Comparison of ENCODE assay signal across 1 cellular context in genomic region chr14:23301969-23302289, GRCh38.
A peak's percentile ranks its signal among the peaks of the same experiment; 100 is the strongest.
TF ChIP-seq lines count a peak whose summit lies in the region.

No MANE protein-coding gene starts in this region.

TF ChIP-seq in HepG2, 621 proteins besides CTCF, POLR2A, EP300 and RAD21 (continued from another document and continues in another):
- 0 out of 2 replicates have a peak, but pooled peaks have one; percentile 77 for TF ChIP-seq SNAPC4 (CRISPR knock-in tag; IDR thresholded peaks at IDR 0.05)
- no peak for TF ChIP-seq ATF4 (CRISPR knock-in tag; IDR thresholded peaks at IDR 0.05)
- peak; percentile 79 for TF ChIP-seq ZNF331 (CRISPR knock-in tag; IDR thresholded peaks at IDR 0.05)
- TF ChIP-seq MED13 (CRISPR knock-in tag; IDR thresholded peaks at IDR 0.05) = peak; percentile 30; the same call in 1 of the 2 replicates
- TF ChIP-seq HIVEP1 (CRISPR knock-in tag; IDR thresholded peaks at IDR 0.05) = peak; percentile 98
- peak; percentile 89 for TF ChIP-seq THYN1 (CRISPR knock-in tag; IDR thresholded peaks at IDR 0.05; ENCODE audit: borderline replicate concordance, low read depth)
- peak; percentile 74 for TF ChIP-seq SPEN (CRISPR knock-in tag; IDR thresholded peaks at IDR 0.05; ENCODE audit: low read depth)
- 0 out of 2 replicates have a peak, but pooled peaks have one; percentile 76 for TF ChIP-seq ZNF251 (CRISPR knock-in tag; IDR thresholded peaks at IDR 0.05)
- peak; percentile 89 for TF ChIP-seq MED8 (CRISPR knock-in tag; IDR thresholded peaks at IDR 0.05; ENCODE audit: insufficient replicate concordance)
- no peak for TF ChIP-seq ZNF878 (CRISPR knock-in tag; IDR thresholded peaks at IDR 0.05)
- TF ChIP-seq ZNF225 (CRISPR knock-in tag; IDR thresholded peaks at IDR 0.05) = peak; percentile 96; the same call in 1 of the 2 replicates
- TF ChIP-seq ZNF574 (CRISPR knock-in tag; IDR thresholded peaks at IDR 0.05) = no peak
- TF ChIP-seq STAT6 (CRISPR knock-in tag; IDR thresholded peaks at IDR 0.05; ENCODE audit: borderline replicate concordance) = no peak; the same call in 1 of the 2 replicates
- TF ChIP-seq NFKBIZ (CRISPR knock-in tag; IDR thresholded peaks at IDR 0.05) = peak; percentile 86; the same call in 1 of the 2 replicates
- no peak; the same call in 1 of the 2 replicates for TF ChIP-seq ZSCAN31 (CRISPR knock-in tag; IDR thresholded peaks at IDR 0.05; ENCODE audit: low read depth)
- TF ChIP-seq MTERF4 (CRISPR knock-in tag; IDR thresholded peaks at IDR 0.05) = peak; percentile 99
- no peak; the same call in 1 of the 2 replicates for TF ChIP-seq BHLHE40 (IDR thresholded peaks at IDR 0.05; ENCODE audit: low read length)
- 0 out of 2 replicates have a peak, but pooled peaks have one; percentile 28 for TF ChIP-seq GPN1 (CRISPR knock-in tag; IDR thresholded peaks at IDR 0.05; ENCODE audit: borderline replicate concordance)
- peak; percentile 98 for TF ChIP-seq MYNN (CRISPR knock-in tag; IDR thresholded peaks at IDR 0.05; ENCODE audit: low read depth)
- TF ChIP-seq JUND (CRISPR knock-in tag; IDR thresholded peaks at IDR 0.05) = 0 out of 2 replicates have a peak, but pooled peaks have one; percentile 1
- peak; percentile 60 for TF ChIP-seq ZBTB38 (CRISPR knock-in tag; IDR thresholded peaks at IDR 0.05)
- peak; percentile 8; the same call in 1 of the 2 replicates for TF ChIP-seq MED1 (CRISPR knock-in tag; IDR thresholded peaks at IDR 0.05)
- TF ChIP-seq ZSCAN20 (CRISPR knock-in tag; IDR thresholded peaks at IDR 0.05; ENCODE audit: borderline replicate concordance) = peak; percentile 99; the same call in 1 of the 2 replicates
- TF ChIP-seq HOXD1 (CRISPR knock-in tag; IDR thresholded peaks at IDR 0.05) = peak; percentile 97
- no peak for TF ChIP-seq ZNF841 (CRISPR knock-in tag; IDR thresholded peaks at IDR 0.05; ENCODE audit: borderline replicate concordance)
- peak; percentile 84 for TF ChIP-seq DRAP1 (CRISPR knock-in tag; IDR thresholded peaks at IDR 0.05)
- TF ChIP-seq BRF2 (CRISPR knock-in tag; IDR thresholded peaks at IDR 0.05) = no peak; the same call in 1 of the 2 replicates
- TF ChIP-seq ZNF383 (CRISPR knock-in tag; IDR thresholded peaks at IDR 0.05; ENCODE audit: borderline replicate concordance) = peak; percentile 94; the same call in 1 of the 2 replicates
- TF ChIP-seq KLF6 (CRISPR knock-in tag; IDR thresholded peaks at IDR 0.05) = peak; percentile 97
- no peak; the same call in 1 of the 2 replicates for TF ChIP-seq ZNF335 (CRISPR knock-in tag; IDR thresholded peaks at IDR 0.05)
- no peak for TF ChIP-seq ARID4A (CRISPR knock-in tag; IDR thresholded peaks at IDR 0.05; ENCODE audit: borderline replicate concordance)
- TF ChIP-seq FIP1L1 (IDR thresholded peaks at IDR 0.05; ENCODE audit: borderline replicate concordance, insufficient read depth, low read depth, low read length) = peak; percentile 94; the same call in 1 of the 2 replicates
- peak; percentile 98 for TF ChIP-seq ZSCAN12 (CRISPR knock-in tag; IDR thresholded peaks at IDR 0.05)
- TF ChIP-seq MZF1 (CRISPR knock-in tag; IDR thresholded peaks at IDR 0.05; ENCODE audit: borderline replicate concordance) = peak; percentile 70; the same call in 1 of the 2 replicates
- TF ChIP-seq HES4 (CRISPR knock-in tag; IDR thresholded peaks at IDR 0.05; ENCODE audit: borderline replicate concordance) = peak; percentile 99
- TF ChIP-seq ZNF33A (CRISPR knock-in tag; IDR thresholded peaks at IDR 0.05; ENCODE audit: borderline replicate concordance) = no peak
- peak; percentile 61 for TF ChIP-seq ZSCAN21 (CRISPR knock-in tag; IDR thresholded peaks at IDR 0.05; ENCODE audit: borderline replicate concordance)
- peak; percentile 92 for TF ChIP-seq ZNF776 (CRISPR knock-in tag; IDR thresholded peaks at IDR 0.05)
- TF ChIP-seq NFE2L1 (CRISPR knock-in tag; IDR thresholded peaks at IDR 0.05; ENCODE audit: borderline replicate concordance) = peak; percentile 76; the same call in 1 of the 2 replicates
- TF ChIP-seq ZNF18 (CRISPR knock-in tag; IDR thresholded peaks at IDR 0.05; ENCODE audit: insufficient replicate concordance) = peak; percentile 94
- no peak for TF ChIP-seq AGO2 (optimal IDR thresholded peaks at IDR 0.05; ENCODE audit: low read depth, low read length)
- peak; percentile 65 for TF ChIP-seq ZNF549 (CRISPR knock-in tag; IDR thresholded peaks at IDR 0.05)
